Comparison of ENCODE assay signal across 24 cellular contexts in genomic region chr20:16544949-16545348, GRCh38. TPM values are rescaled to one million over a fixed set of nuclear protein-coding genes. Genes with fewer than 3 reads are reported as not detected.
DNase-seq lines count a peak whose midpoint lies in the region; ATAC-seq lines count a peak whose summit lies in the region.
"Had no signal": no experiment of that assay in that cellular context is flagged by ENCODE, and none has a peak within 500 bp of the region (broad histone marks: within the 10 kb centered on the region; RNA-seq: fewer than 3 reads in every experiment).

No MANE protein-coding gene starts in this region.

- no peaks in the 10 kb centered on the region for H3K9me3 ChIP-seq in BLaER1 treated with 17β-estradiol and CSF1 and Interleukin-3, amounts not matched to agents 10 nM and 100 nM (replicated peaks in 1 of 11)
- H3K9me3 ChIP-seq: A549, BE2C, Caco-2 had no signal

- peaks cover 8% of the 10 kb centered on the region for H3K4me1 Mint-ChIP-seq in activated CD4-positive, alpha-beta T cell treated with anti-CD3 and anti-CD28 coated beads for 36 hours
- peaks cover 11% of the 10 kb centered on the region for H3K4me1 Mint-ChIP-seq in activated naive CD4-positive, alpha-beta T cell treated with anti-CD3 and anti-CD28 coated beads for 36 hours (ENCODE audit: low read depth)
- peaks cover 6% of the 10 kb centered on the region for H3K4me1 Mint-ChIP-seq in activated T-helper 17 cell treated with anti-CD3 and anti-CD28 coated beads, Interleukin-2, amount 50 U/mL, for 72 hours

- peak; percentile 47 for ATAC-seq in activated CD4-positive, alpha-beta T cell treated with anti-CD3 and anti-CD28 coated beads for 36 hours
- peak; percentile 58 for ATAC-seq in activated T-helper 17 cell treated with anti-CD3 and anti-CD28 coated beads, Interleukin-2, amount 50 U/mL, for 72 hours (replicated peaks)
- no peak for ATAC-seq in HG02885 (IDR thresholded peaks at IDR 0.05; ENCODE audit: poor library complexity, unreplicated experiment)
- ATAC-seq: A549; CD8-positive, alpha-beta T cell; GM12878; GM23338; HCT116 had no signal

- intact Hi-C loops in activated CD4-positive, alpha-beta T cell treated with anti-CD3 and anti-CD28 coated beads for 36 hours (cut with DNase I, micrococcal nuclease), result no loop called here
- intact Hi-C loops in activated naive CD4-positive, alpha-beta T cell treated with anti-CD3 and anti-CD28 coated beads for 36 hours (cut with micrococcal nuclease), result loop anchor here (2.0 kb wide), 1 partner anchor 28 kb away; the partner anchor contains the start of gene KIF16B

- H3K9me3 Mint-ChIP-seq in activated CD4-positive, alpha-beta T cell treated with anti-CD3 and anti-CD28 coated beads for 36 hours (ENCODE audit: low read depth), result no peaks in the 10 kb centered on the region
- H3K9me3 Mint-ChIP-seq in activated naive CD4-positive, alpha-beta T cell treated with anti-CD3 and anti-CD28 coated beads for 36 hours, result no peaks in the 10 kb centered on the region
- no peaks in the 10 kb centered on the region for H3K9me3 Mint-ChIP-seq in activated T-helper 17 cell treated with anti-CD3 and anti-CD28 coated beads, Interleukin-2, amount 50 U/mL, for 72 hours
- H3K9me3 Mint-ChIP-seq: CD8-positive, alpha-beta T cell; GM23338; H9 had no signal

- no peak overlapping the region for H3K4me3 ChIP-seq in BLaER1 treated with 17β-estradiol and CSF1 and Interleukin-3, amounts not matched to agents 10 nM and 100 nM
- H3K4me3 ChIP-seq: A549, GM12878, GM23338 had no signal

- H4K20me1 ChIP-seq in BLaER1 treated with 17β-estradiol and CSF1 and Interleukin-3, amounts not matched to agents 10 nM and 100 nM, result peaks cover 0 to 7% (median 0%) of the 10 kb centered on the region in 11 experiments; a peak in 3 of 22 replicates

- POLR2A ChIA-PET in activated CD4-positive, alpha-beta T cell treated with anti-CD3 and anti-CD28 coated beads for 36 hours (lab: Charles Lee), result no interaction called here

- H3K4me3 Mint-ChIP-seq in activated CD4-positive, alpha-beta T cell treated with anti-CD3 and anti-CD28 coated beads for 36 hours, result no peak overlapping the region
- no peak overlapping the region for H3K4me3 Mint-ChIP-seq in activated naive CD4-positive, alpha-beta T cell treated with anti-CD3 and anti-CD28 coated beads for 36 hours
- H3K4me3 Mint-ChIP-seq in activated T-helper 17 cell treated with anti-CD3 and anti-CD28 coated beads, Interleukin-2, amount 50 U/mL, for 72 hours, result no peak overlapping the region
- H3K4me3 Mint-ChIP-seq: CD4-positive, CD25-positive, alpha-beta regulatory T cell; CD8-positive, alpha-beta T cell; GM23338; H9 had no signal

- peak overlapping the region in 6 of 11 experiments; percentile 1 to 87 (median 41); a peak in 8 of 22 replicates for H3K4me2 ChIP-seq in BLaER1 treated with 17β-estradiol and CSF1 and Interleukin-3, amounts not matched to agents 10 nM and 100 nM
- H3K4me2 ChIP-seq: A549, GM23338 had no signal

- H3K36me3 Mint-ChIP-seq in activated CD4-positive, alpha-beta T cell treated with anti-CD3 and anti-CD28 coated beads for 36 hours (ENCODE audit: low read depth), result no peaks in the 10 kb centered on the region
- H3K36me3 Mint-ChIP-seq in activated naive CD4-positive, alpha-beta T cell treated with anti-CD3 and anti-CD28 coated beads for 36 hours (ENCODE audit: low read depth), result peaks cover 5% of the 10 kb centered on the region
- H3K36me3 Mint-ChIP-seq in activated T-helper 17 cell treated with anti-CD3 and anti-CD28 coated beads, Interleukin-2, amount 50 U/mL, for 72 hours (ENCODE audit: low read depth), result no peaks in the 10 kb centered on the region
- H3K36me3 Mint-ChIP-seq: CD8-positive, alpha-beta T cell had no signal

- H3K9ac ChIP-seq in BLaER1 treated with 17β-estradiol and CSF1 and Interleukin-3, amounts not matched to agents 10 nM and 100 nM, result no peak overlapping the region

- H3K36me3 ChIP-seq in BLaER1 treated with 17β-estradiol and CSF1 and Interleukin-3, amounts not matched to agents 10 nM and 100 nM, result peaks cover 0 to 11% (median 0%) of the 10 kb centered on the region in 11 experiments; a peak in 4 of 22 replicates
- H3K36me3 ChIP-seq: BE2C had no signal

- DNase-seq in activated CD4-positive, alpha-beta T cell treated with anti-CD3 and anti-CD28 coated beads for 36 hours, result peak; percentile 36
- DNase-seq in activated CD4-positive, alpha-beta T cell treated with anti-CD3 and anti-CD28 coated beads, Interleukin-2, amount 50 U/mL, for 48 hours, result no peak
- DNase-seq in activated naive CD4-positive, alpha-beta T cell treated with anti-CD3 and anti-CD28 coated beads for 36 hours, result peak; percentile 55
- no peak for DNase-seq in activated naive CD4-positive, alpha-beta T cell treated with anti-CD3 and anti-CD28 coated beads, Interleukin-2, amount 50 U/mL, for 16 hours
- no peak for DNase-seq in NCI-H1092 (lab: John Stamatoyannopoulos, UW)
- DNase-seq: 8988T; ACHN; AML-193; BE2C; Caco-2; CD4-positive, CD25-positive, alpha-beta regulatory T cell; CD8-positive, alpha-beta T cell; DMS79; EL; GDM1; H9 had no signal

- H3K27ac ChIP-seq in BLaER1 treated with 17β-estradiol and CSF1 and Interleukin-3, amounts not matched to agents 10 nM and 100 nM, result no peak overlapping the region
- H3K27ac ChIP-seq: A549, C4-2B had no signal

- peaks cover 30 to 59% (median 39%) of the 10 kb centered on the region in 10 experiments for H3K4me1 ChIP-seq in BLaER1 treated with 17β-estradiol and CSF1 and Interleukin-3, amounts not matched to agents 10 nM and 100 nM
- H3K4me1 ChIP-seq: A549, BE2C, Caco-2 had no signal

- no peaks in the 10 kb centered on the region for H3K27me3 ChIP-seq in BLaER1 treated with 17β-estradiol and CSF1 and Interleukin-3, amounts not matched to agents 10 nM and 100 nM
- H3K27me3 ChIP-seq: BE2C had no signal

- CTCF ChIA-PET in activated CD4-positive, alpha-beta T cell treated with anti-CD3 and anti-CD28 coated beads for 36 hours (lab: Charles Lee), result no interaction called here
- CTCF ChIA-PET in activated naive CD4-positive, alpha-beta T cell treated with anti-CD3 and anti-CD28 coated beads for 36 hours (lab: Charles Lee), result no interaction called here

- H3K27me3 Mint-ChIP-seq in activated CD4-positive, alpha-beta T cell treated with anti-CD3 and anti-CD28 coated beads for 36 hours, result no peaks in the 10 kb centered on the region
- H3K27me3 Mint-ChIP-seq in activated naive CD4-positive, alpha-beta T cell treated with anti-CD3 and anti-CD28 coated beads for 36 hours (ENCODE audit: low read depth), result no peaks in the 10 kb centered on the region
- no peaks in the 10 kb centered on the region for H3K27me3 Mint-ChIP-seq in activated T-helper 17 cell treated with anti-CD3 and anti-CD28 coated beads, Interleukin-2, amount 50 U/mL, for 72 hours
- H3K27me3 Mint-ChIP-seq: CD4-positive, CD25-positive, alpha-beta regulatory T cell had no signal

- H3K27ac Mint-ChIP-seq in activated CD4-positive, alpha-beta T cell treated with anti-CD3 and anti-CD28 coated beads for 36 hours, result peak overlapping the region; percentile 35
- no peak overlapping the region for H3K27ac Mint-ChIP-seq in activated naive CD4-positive, alpha-beta T cell treated with anti-CD3 and anti-CD28 coated beads for 36 hours
- H3K27ac Mint-ChIP-seq in activated T-helper 17 cell treated with anti-CD3 and anti-CD28 coated beads, Interleukin-2, amount 50 U/mL, for 72 hours, result no peak overlapping the region
- H3K27ac Mint-ChIP-seq: CD8-positive, alpha-beta T cell; GM23338; H9 had no signal

RNA-seq across cellular contexts. Expression of gene KIF16B, which starts 28.3 kb away (rescaled TPM):
- total RNA-seq in activated CD4-positive, alpha-beta T cell treated with anti-CD3 and anti-CD28 coated beads for 36 hours, result 1 to 10 TPM; 7.5 to 8.7 TPM
- total RNA-seq in activated naive CD4-positive, alpha-beta T cell treated with anti-CD3 and anti-CD28 coated beads for 36 hours, result 1 to 10 TPM; 5.1 to 5.6 TPM
- total RNA-seq in activated T-helper 17 cell treated with anti-CD3 and anti-CD28 coated beads, Interleukin-2, amount 50 U/mL, for 72 hours, result 1 to 10 TPM; 6.9 to 9.8 TPM

Comparison
In these comparisons a context has a peak if more than half of its experiments do, and no peak if none do; other contexts are left out.
1. DNase-seq: peak in activated CD4-positive, alpha-beta T cell treated with anti-CD3 and anti-CD28 coated beads for 36 hours (single experiment) and activated naive CD4-positive, alpha-beta T cell treated with anti-CD3 and anti-CD28 coated beads for 36 hours (single experiment); none in activated CD4-positive, alpha-beta T cell treated with anti-CD3 and anti-CD28 coated beads, Interleukin-2, amount 50 U/mL, for 48 hours (0 of 2), activated naive CD4-positive, alpha-beta T cell treated with anti-CD3 and anti-CD28 coated beads, Interleukin-2, amount 50 U/mL, for 16 hours (single experiment) and NCI-H1092 (single experiment).